9 cellular contexts compared by ENCODE assay signal in the genomic region with DNA sequence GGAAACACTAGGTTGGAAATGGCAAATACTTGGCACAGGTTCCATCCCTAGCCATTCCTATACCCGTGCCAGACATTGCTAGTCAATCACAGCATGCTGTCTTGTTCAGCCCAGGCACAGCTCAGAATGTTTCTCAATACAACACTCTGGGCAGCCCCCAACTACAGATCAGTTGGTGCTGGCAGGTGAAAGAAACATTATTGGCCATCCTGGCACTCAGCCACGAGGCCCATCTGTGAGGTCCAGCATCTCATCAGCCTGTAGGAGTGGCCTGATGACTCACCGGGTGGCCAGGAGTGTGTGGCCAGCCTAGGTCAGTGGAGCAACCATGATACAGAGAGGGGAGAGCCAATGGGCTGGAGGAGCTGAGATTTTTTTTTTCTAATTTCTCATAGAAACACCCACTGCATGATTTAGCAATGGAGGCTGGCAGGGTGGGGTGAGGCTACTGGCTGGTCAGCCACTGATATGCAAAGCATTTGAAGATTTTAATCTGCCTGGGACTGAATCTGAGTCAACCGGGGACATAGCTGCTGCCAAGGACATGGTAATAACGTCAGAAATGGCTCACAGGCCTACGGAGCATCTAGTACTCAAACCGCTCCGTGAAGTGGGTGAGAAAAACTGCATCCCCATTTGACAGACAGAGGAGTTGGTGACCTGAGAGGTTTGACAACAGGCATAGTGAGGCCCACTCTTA. TPM values are rescaled to one million over a fixed set of nuclear protein-coding genes. Genes with fewer than 3 reads are reported as not detected.
A peak's percentile ranks its signal among the peaks of the same experiment; 100 is the strongest.
DNase-seq lines count a peak whose midpoint lies in the region; ATAC-seq and TF ChIP-seq lines count a peak whose summit lies in the region.
"Had no signal": no experiment of that assay in that cellular context is flagged by ENCODE, and none has a peak within 500 bp of the region (broad histone marks: within the 10 kb centered on the region; RNA-seq: fewer than 3 reads in every experiment).

No MANE protein-coding gene starts in this region.

- H3K4me3 ChIP-seq in cardiac fibroblast (replicated peaks in 1 of 2; ENCODE audit: low read depth in 2 of 2, low read length in 2 of 2) (no peak overlapping the region), lung (no peak overlapping the region), endodermal cell (ENCODE audit: low read length) (no peak overlapping the region)

- H3K27ac Mint-ChIP-seq in endodermal cell = no peak overlapping the region
- H3K27ac Mint-ChIP-seq in activated naive CD4-positive, alpha-beta T cell treated with anti-CD3 and anti-CD28 coated beads for 36 hours = no peak overlapping the region

- H3K4me3 Mint-ChIP-seq in endodermal cell = no peak overlapping the region
- no peak overlapping the region for H3K4me3 Mint-ChIP-seq in activated naive CD4-positive, alpha-beta T cell treated with anti-CD3 and anti-CD28 coated beads for 36 hours

- peaks cover 9% of the 10 kb centered on the region for H3K27me3 Mint-ChIP-seq in endodermal cell (ENCODE audit: insufficient read depth)
- H3K27me3 Mint-ChIP-seq in activated naive CD4-positive, alpha-beta T cell treated with anti-CD3 and anti-CD28 coated beads for 36 hours (ENCODE audit: low read depth) = no peaks in the 10 kb centered on the region

- H3K36me3 ChIP-seq in lung (ENCODE audit: control insufficient read depth in 2 of 2, insufficient read depth in 2 of 2, low read length in 2 of 2) = no peaks in the 10 kb centered on the region
- no peaks in the 10 kb centered on the region for H3K36me3 ChIP-seq in endodermal cell (ENCODE audit: control insufficient read depth, insufficient read depth, low read length)

- peak; percentile 64 for ATAC-seq in lung (ENCODE audit: insufficient read depth, low FRiP score)

- intact Hi-C loops in activated naive CD4-positive, alpha-beta T cell treated with anti-CD3 and anti-CD28 coated beads for 36 hours (cut with micrococcal nuclease) = no loop called here

- DNase-seq in AG20443 (ENCODE audit: low spot score) (peak; percentile 97), M059J (ENCODE audit: low read depth) (peak; percentile 98), cardiac fibroblast (ENCODE audit: low read depth in 2 of 2) (peak; percentile 91 to 98), lung (ENCODE audit: low spot score) (peak; percentile 38), NCI-H1694 treated with DMSO at 0.1 percent for 48 hours (lab: John Stamatoyannopoulos, UW) (no peak), endodermal cell (no peak), SK-N-DZ (ENCODE audit: low spot score) (no peak)
- no peak for DNase-seq in activated naive CD4-positive, alpha-beta T cell treated with anti-CD3 and anti-CD28 coated beads for 36 hours
- DNase-seq: NK-92 treated with Interleukin-12 subunit alpha and Interleukin-12 subunit beta, amount 100 ng/mL, for 24 hours had no signal

- no peak for TF ChIP-seq CTCF in cardiac fibroblast (IDR thresholded peaks at IDR 0.05; ENCODE audit: low read depth, low read length)
- TF ChIP-seq CTCF in lung (IDR thresholded peaks at IDR 0.05; ENCODE audit: control extremely low read depth, extremely low read depth) = no peak
- TF ChIP-seq CTCF in endodermal cell (conservative IDR thresholded peaks at IDR 0.05) = no peak

- CTCF ChIA-PET in activated naive CD4-positive, alpha-beta T cell treated with anti-CD3 and anti-CD28 coated beads for 36 hours (lab: Charles Lee) = no interaction called here

- no peak overlapping the region for H3K9ac ChIP-seq in endodermal cell (ENCODE audit: extremely low read depth, low read length, poor library complexity, severe bottlenecking)

- peaks cover 6% of the 10 kb centered on the region for H3K27me3 ChIP-seq in lung (ENCODE audit: control insufficient read depth, insufficient read depth)
- no peaks in the 10 kb centered on the region for H3K27me3 ChIP-seq in endodermal cell (ENCODE audit: control insufficient read depth, insufficient read depth, low read length, poor library complexity, severe bottlenecking)

- H3K4me1 ChIP-seq in lung (ENCODE audit: control insufficient read depth in 2 of 2, insufficient read depth in 2 of 2, low read length in 2 of 2) (peaks cover 0 to 2% of the 10 kb centered on the region in 2 donors), endodermal cell (ENCODE audit: control insufficient read depth, insufficient read depth, low read length) (peaks cover 5% of the 10 kb centered on the region)

- 67 to 79% methylated on average over 8 of the region's 8 CpGs for WGBS in lung, 2 donors
- 90 to 92% methylated on average over 5 to 8 of the region's 8 CpGs for WGBS in endodermal cell (ENCODE audit: insufficient coverage in 1 of 2, insufficient read length in 1 of 2), 2 experiments

- H3K9me3 ChIP-seq in lung (ENCODE audit: control insufficient read depth in 2 of 2, insufficient read depth in 1 of 2, low read length in 1 of 2) (no peaks in the 10 kb centered on the region), endodermal cell (ENCODE audit: control insufficient read depth, low read length) (no peaks in the 10 kb centered on the region)

- peaks cover 6% of the 10 kb centered on the region for H3K4me1 Mint-ChIP-seq in endodermal cell
- peaks cover 27% of the 10 kb centered on the region for H3K4me1 Mint-ChIP-seq in activated naive CD4-positive, alpha-beta T cell treated with anti-CD3 and anti-CD28 coated beads for 36 hours (ENCODE audit: low read depth)

- H3K36me3 Mint-ChIP-seq in endodermal cell (ENCODE audit: low read depth) = no peaks in the 10 kb centered on the region
- H3K36me3 Mint-ChIP-seq in activated naive CD4-positive, alpha-beta T cell treated with anti-CD3 and anti-CD28 coated beads for 36 hours (ENCODE audit: low read depth) = no peaks in the 10 kb centered on the region

- H3K9me3 Mint-ChIP-seq in endodermal cell = no peaks in the 10 kb centered on the region
- no peaks in the 10 kb centered on the region for H3K9me3 Mint-ChIP-seq in activated naive CD4-positive, alpha-beta T cell treated with anti-CD3 and anti-CD28 coated beads for 36 hours

- H3K27ac ChIP-seq in lung (ENCODE audit: low read depth in 1 of 2, low read length in 1 of 2) (peak overlapping the region in 1 of 2 donors; percentile 93), endodermal cell (ENCODE audit: low read depth, low read length) (no peak overlapping the region)

RNA-seq across cellular contexts. Expression of gene MYO18B, which starts 5.4 kb away (rescaled TPM):
- not detected in 2 replicates for total RNA-seq in M059J (2014; rRNA removed; shearing (Covaris generic))
- total RNA-seq in lung = under 1 TPM; 0.09 to 0.71 TPM
- polyA plus RNA-seq in lung = under 1 TPM; 0.02 to 0.05 TPM
- total RNA-seq in endodermal cell = under 1 TPM; 0.77 to 0.84 TPM
- 0.14 TPM for polyA plus RNA-seq in endodermal cell (2013, experiment 1 of 2)
- polyA plus RNA-seq in endodermal cell (2013, experiment 2 of 2) = 0.33 TPM
- polyA plus RNA-seq in SK-N-DZ (2014; cell fraction: cytosol; rRNA removed) = 0.24 and 0.27 TPM in 2 replicates
- polyA plus RNA-seq in SK-N-DZ (2014; cell fraction: nucleus; rRNA removed) = 0.20 and 0.40 TPM in 2 replicates
- under 1 TPM; 0.14 to 0.17 TPM for total RNA-seq in activated naive CD4-positive, alpha-beta T cell treated with anti-CD3 and anti-CD28 coated beads for 36 hours

Comparison
In these comparisons a context has a peak if more than half of its experiments do, and no peak if none do; other contexts are left out.
1. DNase-seq: peak in AG20443 (single experiment), M059J (single experiment), cardiac fibroblast (2 of 2) and lung (single experiment); none in NCI-H1694 treated with DMSO at 0.1 percent for 48 hours (single experiment), endodermal cell (single experiment), SK-N-DZ (single experiment) and activated naive CD4-positive, alpha-beta T cell treated with anti-CD3 and anti-CD28 coated beads for 36 hours (single experiment).